1 cellular context compared by ENCODE assay signal in the genomic region with DNA sequence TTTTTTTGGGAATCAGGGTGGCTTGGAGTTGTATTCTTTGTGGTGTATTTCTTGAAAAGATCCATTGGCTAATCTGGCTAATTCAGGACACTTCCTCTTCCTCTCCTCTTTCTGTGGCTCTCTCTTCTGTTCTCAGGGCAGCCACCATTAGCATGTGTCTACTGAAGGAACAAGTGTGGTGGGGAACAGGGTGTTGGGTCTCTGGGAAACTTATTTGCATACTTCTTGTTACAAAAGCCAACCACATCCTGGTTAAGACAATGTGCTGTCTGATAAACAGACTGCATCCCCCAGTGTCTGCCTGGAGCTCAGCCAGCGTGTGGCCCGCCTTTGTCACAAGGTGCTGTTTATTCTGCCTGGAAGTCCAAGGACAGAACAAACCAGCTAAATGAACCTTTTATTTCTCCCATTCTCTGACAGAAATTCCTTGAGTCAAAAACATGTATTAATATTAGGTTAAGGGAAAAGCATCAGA.
TF ChIP-seq lines count a peak whose summit lies in the region.

No MANE protein-coding gene starts in this region.

TF ChIP-seq in K562, 482 proteins besides CTCF, POLR2A, EP300 and RAD21 (continued from another document and continues in another):
- TF ChIP-seq ASH1L (IDR thresholded peaks at IDR 0.05; ENCODE audit: borderline replicate concordance, low read depth, partially characterized antibody), result no peak
- no peak for TF ChIP-seq ZNF282 (CRISPR knock-in tag; IDR thresholded peaks at IDR 0.05)
- no peak for TF ChIP-seq SREBF1 (IDR thresholded peaks at IDR 0.05; ENCODE audit: borderline replicate concordance, low read depth, low read length)
- TF ChIP-seq BCOR (IDR thresholded peaks at IDR 0.05), result no peak
- TF ChIP-seq GATAD2B (IDR thresholded peaks at IDR 0.05; ENCODE audit: borderline replicate concordance), result no peak
- peak; percentile 70; the same call in 1 of the 2 replicates for TF ChIP-seq KLF16 (IDR thresholded peaks at IDR 0.05)
- TF ChIP-seq, protein P1, sequence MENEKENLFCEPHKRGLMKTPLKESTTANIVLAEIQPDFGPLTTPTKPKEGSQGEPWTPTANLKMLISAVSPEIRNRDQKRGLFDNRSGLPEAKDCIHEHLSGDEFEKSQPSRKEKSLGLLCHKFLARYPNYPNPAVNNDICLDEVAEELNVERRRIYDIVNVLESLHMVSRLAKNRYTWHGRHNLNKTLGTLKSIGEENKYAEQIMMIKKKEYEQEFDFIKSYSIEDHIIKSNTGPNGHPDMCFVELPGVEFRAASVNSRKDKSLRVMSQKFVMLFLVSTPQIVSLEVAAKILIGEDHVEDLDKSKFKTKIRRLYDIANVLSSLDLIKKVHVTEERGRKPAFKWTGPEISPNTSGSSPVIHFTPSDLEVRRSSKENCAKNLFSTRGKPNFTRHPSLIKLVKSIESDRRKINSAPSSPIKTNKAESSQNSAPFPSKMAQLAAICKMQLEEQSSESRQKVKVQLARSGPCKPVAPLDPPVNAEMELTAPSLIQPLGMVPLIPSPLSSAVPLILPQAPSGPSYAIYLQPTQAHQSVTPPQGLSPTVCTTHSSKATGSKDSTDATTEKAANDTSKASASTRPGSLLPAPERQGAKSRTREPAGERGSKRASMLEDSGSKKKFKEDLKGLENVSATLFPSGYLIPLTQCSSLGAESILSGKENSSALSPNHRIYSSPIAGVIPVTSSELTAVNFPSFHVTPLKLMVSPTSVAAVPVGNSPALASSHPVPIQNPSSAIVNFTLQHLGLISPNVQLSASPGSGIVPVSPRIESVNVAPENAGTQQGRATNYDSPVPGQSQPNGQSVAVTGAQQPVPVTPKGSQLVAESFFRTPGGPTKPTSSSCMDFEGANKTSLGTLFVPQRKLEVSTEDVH (IDR thresholded peaks at IDR 0.05; ENCODE audit: low read depth, partially characterized antibody), result no peak
- TF ChIP-seq ZNF217 (CRISPR knock-in tag; IDR thresholded peaks at IDR 0.05), result no peak
- TF ChIP-seq SMARCA4 (IDR thresholded peaks at IDR 0.05), result peak; percentile 74
- no peak for TF ChIP-seq ZNF79 (CRISPR knock-in tag; IDR thresholded peaks at IDR 0.05; ENCODE audit: low read depth)
- TF ChIP-seq, protein P2, sequence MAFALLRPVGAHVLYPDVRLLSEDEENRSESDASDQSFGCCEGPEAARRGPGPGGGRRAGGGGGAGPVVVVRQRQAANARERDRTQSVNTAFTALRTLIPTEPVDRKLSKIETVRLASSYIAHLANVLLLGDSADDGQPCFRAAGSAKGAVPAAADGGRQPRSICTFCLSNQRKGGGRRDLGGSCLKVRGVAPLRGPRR (CRISPR knock-in tag; IDR thresholded peaks at IDR 0.05), result no peak
- no peak for TF ChIP-seq ZNF436 (CRISPR knock-in tag; IDR thresholded peaks at IDR 0.05)
- TF ChIP-seq TBP (optimal IDR thresholded peaks at IDR 0.05; ENCODE audit: low read depth, low read length), result peak; percentile 78
- TF ChIP-seq HCFC1 (IDR thresholded peaks at IDR 0.05; ENCODE audit: low read depth, low read length), result no peak
- TF ChIP-seq ZFP36 (IDR thresholded peaks at IDR 0.05; ENCODE audit: low read depth, low read length, partially characterized antibody), result peak; percentile 51
- TF ChIP-seq ZNF165 (CRISPR knock-in tag; IDR thresholded peaks at IDR 0.05; ENCODE audit: borderline replicate concordance), result no peak
- no peak for TF ChIP-seq MAFF (IDR thresholded peaks at IDR 0.05; ENCODE audit: low read length)
- no peak for TF ChIP-seq ZC3H11A (IDR thresholded peaks at IDR 0.05; ENCODE audit: low read depth, low read length)
- TF ChIP-seq TFAM (CRISPR knock-in tag; conservative IDR thresholded peaks at IDR 0.05), result no peak
- TF ChIP-seq, protein P3, sequence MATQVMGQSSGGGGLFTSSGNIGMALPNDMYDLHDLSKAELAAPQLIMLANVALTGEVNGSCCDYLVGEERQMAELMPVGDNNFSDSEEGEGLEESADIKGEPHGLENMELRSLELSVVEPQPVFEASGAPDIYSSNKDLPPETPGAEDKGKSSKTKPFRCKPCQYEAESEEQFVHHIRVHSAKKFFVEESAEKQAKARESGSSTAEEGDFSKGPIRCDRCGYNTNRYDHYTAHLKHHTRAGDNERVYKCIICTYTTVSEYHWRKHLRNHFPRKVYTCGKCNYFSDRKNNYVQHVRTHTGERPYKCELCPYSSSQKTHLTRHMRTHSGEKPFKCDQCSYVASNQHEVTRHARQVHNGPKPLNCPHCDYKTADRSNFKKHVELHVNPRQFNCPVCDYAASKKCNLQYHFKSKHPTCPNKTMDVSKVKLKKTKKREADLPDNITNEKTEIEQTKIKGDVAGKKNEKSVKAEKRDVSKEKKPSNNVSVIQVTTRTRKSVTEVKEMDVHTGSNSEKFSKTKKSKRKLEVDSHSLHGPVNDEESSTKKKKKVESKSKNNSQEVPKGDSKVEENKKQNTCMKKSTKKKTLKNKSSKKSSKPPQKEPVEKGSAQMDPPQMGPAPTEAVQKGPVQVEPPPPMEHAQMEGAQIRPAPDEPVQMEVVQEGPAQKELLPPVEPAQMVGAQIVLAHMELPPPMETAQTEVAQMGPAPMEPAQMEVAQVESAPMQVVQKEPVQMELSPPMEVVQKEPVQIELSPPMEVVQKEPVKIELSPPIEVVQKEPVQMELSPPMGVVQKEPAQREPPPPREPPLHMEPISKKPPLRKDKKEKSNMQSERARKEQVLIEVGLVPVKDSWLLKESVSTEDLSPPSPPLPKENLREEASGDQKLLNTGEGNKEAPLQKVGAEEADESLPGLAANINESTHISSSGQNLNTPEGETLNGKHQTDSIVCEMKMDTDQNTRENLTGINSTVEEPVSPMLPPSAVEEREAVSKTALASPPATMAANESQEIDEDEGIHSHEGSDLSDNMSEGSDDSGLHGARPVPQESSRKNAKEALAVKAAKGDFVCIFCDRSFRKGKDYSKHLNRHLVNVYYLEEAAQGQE (CRISPR knock-in tag; IDR thresholded peaks at IDR 0.05; ENCODE audit: low read depth), result no peak
- TF ChIP-seq CC2D1A (IDR thresholded peaks at IDR 0.05), result no peak
- TF ChIP-seq, protein P4, sequence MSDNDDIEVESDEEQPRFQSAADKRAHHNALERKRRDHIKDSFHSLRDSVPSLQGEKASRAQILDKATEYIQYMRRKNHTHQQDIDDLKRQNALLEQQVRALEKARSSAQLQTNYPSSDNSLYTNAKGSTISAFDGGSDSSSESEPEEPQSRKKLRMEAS (CRISPR knock-in tag; IDR thresholded peaks at IDR 0.05), result peak; percentile 66
- TF ChIP-seq ZKSCAN8 (CRISPR knock-in tag; IDR thresholded peaks at IDR 0.05), result no peak
- no peak for TF ChIP-seq ADNP (tag; IDR thresholded peaks at IDR 0.05)
- TF ChIP-seq, protein P5, sequence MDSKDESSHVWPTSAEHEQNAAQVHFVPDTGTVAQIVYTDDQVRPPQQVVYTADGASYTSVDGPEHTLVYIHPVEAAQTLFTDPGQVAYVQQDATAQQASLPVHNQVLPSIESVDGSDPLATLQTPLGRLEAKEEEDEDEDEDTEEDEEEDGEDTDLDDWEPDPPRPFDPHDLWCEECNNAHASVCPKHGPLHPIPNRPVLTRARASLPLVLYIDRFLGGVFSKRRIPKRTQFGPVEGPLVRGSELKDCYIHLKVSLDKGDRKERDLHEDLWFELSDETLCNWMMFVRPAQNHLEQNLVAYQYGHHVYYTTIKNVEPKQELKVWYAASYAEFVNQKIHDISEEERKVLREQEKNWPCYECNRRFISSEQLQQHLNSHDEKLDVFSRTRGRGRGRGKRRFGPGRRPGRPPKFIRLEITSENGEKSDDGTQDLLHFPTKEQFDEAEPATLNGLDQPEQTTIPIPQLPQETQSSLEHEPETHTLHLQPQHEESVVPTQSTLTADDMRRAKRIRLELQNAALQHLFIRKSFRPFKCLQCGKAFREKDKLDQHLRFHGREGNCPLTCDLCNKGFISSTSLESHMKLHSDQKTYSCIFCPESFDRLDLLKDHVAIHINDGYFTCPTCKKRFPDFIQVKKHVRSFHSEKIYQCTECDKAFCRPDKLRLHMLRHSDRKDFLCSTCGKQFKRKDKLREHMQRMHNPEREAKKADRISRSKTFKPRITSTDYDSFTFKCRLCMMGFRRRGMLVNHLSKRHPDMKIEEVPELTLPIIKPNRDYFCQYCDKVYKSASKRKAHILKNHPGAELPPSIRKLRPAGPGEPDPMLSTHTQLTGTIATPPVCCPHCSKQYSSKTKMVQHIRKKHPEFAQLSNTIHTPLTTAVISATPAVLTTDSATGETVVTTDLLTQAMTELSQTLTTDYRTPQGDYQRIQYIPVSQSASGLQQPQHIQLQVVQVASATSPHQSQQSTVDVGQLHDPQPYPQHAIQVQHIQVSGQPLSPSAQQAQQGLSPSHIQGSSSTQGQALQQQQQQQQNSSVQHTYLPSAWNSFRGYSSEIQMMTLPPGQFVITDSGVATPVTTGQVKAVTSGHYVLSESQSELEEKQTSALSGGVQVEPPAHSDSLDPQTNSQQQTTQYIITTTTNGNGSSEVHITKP (IDR thresholded peaks at IDR 0.05; ENCODE audit: partially characterized antibody), result no peak
- no peak for TF ChIP-seq SIN3B (IDR thresholded peaks at IDR 0.05; ENCODE audit: low read depth)
- TF ChIP-seq ATF1 (CRISPR knock-in tag; IDR thresholded peaks at IDR 0.05), result no peak
- TF ChIP-seq ATF1 (tag; IDR thresholded peaks at IDR 0.05), result 0 out of 2 replicates have a peak, but pooled peaks have one; percentile 32
- TF ChIP-seq NCOA6 (IDR thresholded peaks at IDR 0.05), result no peak
- no peak for TF ChIP-seq NELFE (IDR thresholded peaks at IDR 0.05; ENCODE audit: insufficient read depth, insufficient read length)
- TF ChIP-seq HIVEP1 (CRISPR knock-in tag; IDR thresholded peaks at IDR 0.05), result no peak
- TF ChIP-seq NR3C1 (CRISPR knock-in tag; IDR thresholded peaks at IDR 0.05), result no peak
- no peak for TF ChIP-seq ZNF3 (CRISPR knock-in tag; IDR thresholded peaks at IDR 0.05)
- TF ChIP-seq, protein P6, sequence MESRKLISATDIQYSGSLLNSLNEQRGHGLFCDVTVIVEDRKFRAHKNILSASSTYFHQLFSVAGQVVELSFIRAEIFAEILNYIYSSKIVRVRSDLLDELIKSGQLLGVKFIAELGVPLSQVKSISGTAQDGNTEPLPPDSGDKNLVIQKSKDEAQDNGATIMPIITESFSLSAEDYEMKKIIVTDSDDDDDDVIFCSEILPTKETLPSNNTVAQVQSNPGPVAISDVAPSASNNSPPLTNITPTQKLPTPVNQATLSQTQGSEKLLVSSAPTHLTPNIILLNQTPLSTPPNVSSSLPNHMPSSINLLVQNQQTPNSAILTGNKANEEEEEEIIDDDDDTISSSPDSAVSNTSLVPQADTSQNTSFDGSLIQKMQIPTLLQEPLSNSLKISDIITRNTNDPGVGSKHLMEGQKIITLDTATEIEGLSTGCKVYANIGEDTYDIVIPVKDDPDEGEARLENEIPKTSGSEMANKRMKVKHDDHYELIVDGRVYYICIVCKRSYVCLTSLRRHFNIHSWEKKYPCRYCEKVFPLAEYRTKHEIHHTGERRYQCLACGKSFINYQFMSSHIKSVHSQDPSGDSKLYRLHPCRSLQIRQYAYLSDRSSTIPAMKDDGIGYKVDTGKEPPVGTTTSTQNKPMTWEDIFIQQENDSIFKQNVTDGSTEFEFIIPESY (CRISPR knock-in tag; IDR thresholded peaks at IDR 0.05), result no peak
- no peak for TF ChIP-seq XRCC5 (IDR thresholded peaks at IDR 0.05; ENCODE audit: low read depth, low read length)
- no peak for TF ChIP-seq STAT5B (CRISPR knock-in tag; IDR thresholded peaks at IDR 0.05)
- TF ChIP-seq, protein P7, sequence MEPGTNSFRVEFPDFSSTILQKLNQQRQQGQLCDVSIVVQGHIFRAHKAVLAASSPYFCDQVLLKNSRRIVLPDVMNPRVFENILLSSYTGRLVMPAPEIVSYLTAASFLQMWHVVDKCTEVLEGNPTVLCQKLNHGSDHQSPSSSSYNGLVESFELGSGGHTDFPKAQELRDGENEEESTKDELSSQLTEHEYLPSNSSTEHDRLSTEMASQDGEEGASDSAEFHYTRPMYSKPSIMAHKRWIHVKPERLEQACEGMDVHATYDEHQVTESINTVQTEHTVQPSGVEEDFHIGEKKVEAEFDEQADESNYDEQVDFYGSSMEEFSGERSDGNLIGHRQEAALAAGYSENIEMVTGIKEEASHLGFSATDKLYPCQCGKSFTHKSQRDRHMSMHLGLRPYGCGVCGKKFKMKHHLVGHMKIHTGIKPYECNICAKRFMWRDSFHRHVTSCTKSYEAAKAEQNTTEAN (CRISPR knock-in tag; IDR thresholded peaks at IDR 0.05), result no peak
- no peak for TF ChIP-seq MED1 (CRISPR knock-in tag; IDR thresholded peaks at IDR 0.05; ENCODE audit: borderline replicate concordance)
- TF ChIP-seq, protein P8, sequence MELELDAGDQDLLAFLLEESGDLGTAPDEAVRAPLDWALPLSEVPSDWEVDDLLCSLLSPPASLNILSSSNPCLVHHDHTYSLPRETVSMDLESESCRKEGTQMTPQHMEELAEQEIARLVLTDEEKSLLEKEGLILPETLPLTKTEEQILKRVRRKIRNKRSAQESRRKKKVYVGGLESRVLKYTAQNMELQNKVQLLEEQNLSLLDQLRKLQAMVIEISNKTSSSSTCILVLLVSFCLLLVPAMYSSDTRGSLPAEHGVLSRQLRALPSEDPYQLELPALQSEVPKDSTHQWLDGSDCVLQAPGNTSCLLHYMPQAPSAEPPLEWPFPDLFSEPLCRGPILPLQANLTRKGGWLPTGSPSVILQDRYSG (tag; conservative IDR thresholded peaks at IDR 0.05; ENCODE audit: low read depth), result no peak
- no peak for TF ChIP-seq FOXM1 (IDR thresholded peaks at IDR 0.05; ENCODE audit: low read depth)
- TF ChIP-seq FOXM1 (CRISPR knock-in tag; IDR thresholded peaks at IDR 0.05; ENCODE audit: low read depth), result no peak
- TF ChIP-seq, protein P9, sequence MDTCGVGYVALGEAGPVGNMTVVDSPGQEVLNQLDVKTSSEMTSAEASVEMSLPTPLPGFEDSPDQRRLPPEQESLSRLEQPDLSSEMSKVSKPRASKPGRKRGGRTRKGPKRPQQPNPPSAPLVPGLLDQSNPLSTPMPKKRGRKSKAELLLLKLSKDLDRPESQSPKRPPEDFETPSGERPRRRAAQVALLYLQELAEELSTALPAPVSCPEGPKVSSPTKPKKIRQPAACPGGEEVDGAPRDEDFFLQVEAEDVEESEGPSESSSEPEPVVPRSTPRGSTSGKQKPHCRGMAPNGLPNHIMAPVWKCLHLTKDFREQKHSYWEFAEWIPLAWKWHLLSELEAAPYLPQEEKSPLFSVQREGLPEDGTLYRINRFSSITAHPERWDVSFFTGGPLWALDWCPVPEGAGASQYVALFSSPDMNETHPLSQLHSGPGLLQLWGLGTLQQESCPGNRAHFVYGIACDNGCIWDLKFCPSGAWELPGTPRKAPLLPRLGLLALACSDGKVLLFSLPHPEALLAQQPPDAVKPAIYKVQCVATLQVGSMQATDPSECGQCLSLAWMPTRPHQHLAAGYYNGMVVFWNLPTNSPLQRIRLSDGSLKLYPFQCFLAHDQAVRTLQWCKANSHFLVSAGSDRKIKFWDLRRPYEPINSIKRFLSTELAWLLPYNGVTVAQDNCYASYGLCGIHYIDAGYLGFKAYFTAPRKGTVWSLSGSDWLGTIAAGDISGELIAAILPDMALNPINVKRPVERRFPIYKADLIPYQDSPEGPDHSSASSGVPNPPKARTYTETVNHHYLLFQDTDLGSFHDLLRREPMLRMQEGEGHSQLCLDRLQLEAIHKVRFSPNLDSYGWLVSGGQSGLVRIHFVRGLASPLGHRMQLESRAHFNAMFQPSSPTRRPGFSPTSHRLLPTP (IDR thresholded peaks at IDR 0.05; ENCODE audit: borderline replicate concordance, extremely low read depth, insufficient read length), result no peak
- TF ChIP-seq CBFB (CRISPR knock-in tag; IDR thresholded peaks at IDR 0.05), result no peak
- TF ChIP-seq NFRKB (IDR thresholded peaks at IDR 0.05; ENCODE audit: low read depth), result peak; percentile 88
- peak; percentile 96 for TF ChIP-seq NFIC (IDR thresholded peaks at IDR 0.05)
- TF ChIP-seq CCNT2 (IDR thresholded peaks at IDR 0.05; ENCODE audit: borderline replicate concordance, extremely low read depth, insufficient read length, low read depth, low read length), result no peak
- TF ChIP-seq PYGO2 (tag; IDR thresholded peaks at IDR 0.05), result no peak
- TF ChIP-seq HDGF (IDR thresholded peaks at IDR 0.05), result no peak
- no peak for TF ChIP-seq SMC3 (conservative IDR thresholded peaks at IDR 0.05; ENCODE audit: insufficient read depth, low read depth, low read length)
- TF ChIP-seq ZNF75A (CRISPR knock-in tag; IDR thresholded peaks at IDR 0.05), result no peak
- TF ChIP-seq KAT8 (IDR thresholded peaks at IDR 0.05; ENCODE audit: low read depth), result no peak
